In the genomic region with DNA sequence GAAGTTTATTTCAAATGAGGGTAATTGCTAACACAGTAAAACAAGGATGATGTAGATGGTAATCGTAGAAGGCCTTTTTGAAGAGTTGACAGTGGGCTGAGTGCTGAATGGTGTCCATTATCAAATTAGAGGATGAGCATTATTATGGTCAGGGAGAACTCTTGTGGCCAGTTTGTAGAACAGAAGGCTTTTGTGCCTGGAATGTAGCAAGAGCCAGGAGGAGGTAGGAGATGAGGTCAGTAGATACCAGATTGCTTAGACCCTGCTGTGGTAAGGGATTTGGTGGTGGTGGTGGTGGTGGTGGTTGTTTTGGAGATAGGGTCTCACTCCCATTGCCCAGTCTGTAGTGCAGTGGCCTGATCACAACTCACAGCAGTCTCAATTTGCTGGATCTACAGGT, we compare ENCODE assay signal across 12 cellular contexts. TPM values are rescaled to one million over a fixed set of nuclear protein-coding genes. Genes with fewer than 3 reads are reported as not detected.
A peak's percentile ranks its signal among the peaks of the same experiment; 100 is the strongest.
DNase-seq lines count a peak whose midpoint lies in the region; ATAC-seq, FAIRE-seq and TF ChIP-seq lines count a peak whose summit lies in the region.
"Had no signal": no experiment of that assay in that cellular context is flagged by ENCODE, and none has a peak within 500 bp of the region (broad histone marks: within the 10 kb centered on the region; RNA-seq: fewer than 3 reads in every experiment).

No MANE protein-coding gene starts in this region.

- H3K4me1 ChIP-seq in upper lobe of right lung, result peaks cover 11% of the 10 kb centered on the region

- CTCF ChIA-PET in activated CD8-positive, alpha-beta memory T cell treated with anti-CD3 and anti-CD28 coated beads, Interleukin-2, amount 10 ng/mL, durations not matched to agents 7 days and 5 days (lab: Charles Lee), result interaction anchor here (0.9 kb wide), 1 partner anchor 215 kb away, joined by 3 read pairs; no protein-coding TSS in a partner anchor

- no peak for FAIRE-seq in frontal cortex (lab: Jason Lieb, UNC)

- no peaks in the 10 kb centered on the region for H3K9me3 Mint-ChIP-seq in activated CD8-positive, alpha-beta memory T cell treated with anti-CD3 and anti-CD28 coated beads, Interleukin-2, amount 10 ng/mL, durations not matched to agents 7 days and 5 days (ENCODE audit: low read depth)

- no peak for ATAC-seq in activated CD8-positive, alpha-beta memory T cell treated with anti-CD3 and anti-CD28 coated beads, Interleukin-2, amount 10 ng/mL, durations not matched to agents 7 days and 5 days
- no peak for ATAC-seq in upper lobe of right lung

- in situ Hi-C loops in brain microvascular endothelial cell (cut with HindIII; ENCODE audit: low pct_ligation_motif_present, low sequenced_read_pairs), result no loop called here

- H3K4me3 ChIP-seq in brain microvascular endothelial cell (ENCODE audit: low read depth, low read length) (no peak overlapping the region), upper lobe of right lung (no peak overlapping the region)
- H3K4me3 ChIP-seq: transverse colon had no signal

- DNase-seq in activated CD8-positive, alpha-beta memory T cell treated with anti-CD3 and anti-CD28 coated beads, Interleukin-2, amount 10 ng/mL, durations not matched to agents 7 days and 5 days, result no peak
- DNase-seq in activated CD8-positive, alpha-beta memory T cell treated with anti-CD3 and anti-CD28 coated beads, Interleukin-2, amount 50 U/mL, for 48 hours, result no peak
- peak; percentile 17 for DNase-seq in NCI-H2227 (lab: John Stamatoyannopoulos, UW; ENCODE audit: unreplicated experiment)
- DNase-seq in brain microvascular endothelial cell, result peak; percentile 10
- DNase-seq in myocyte (ENCODE audit: low read depth), result peak; percentile 47
- DNase-seq in upper lobe of right lung, result no peak
- no peak for DNase-seq in HuH-7.5 (ENCODE audit: low spot score)
- DNase-seq in frontal cortex (ENCODE audit: low spot score in 2 of 2), result no peak
- DNase-seq: ACHN; activated CD8-positive, alpha-beta memory T cell treated with anti-CD3 and anti-CD28 coated beads, Interleukin-2, amount 50 U/mL, for 4 hours; NCI-H1930; transverse colon had no signal

- H3K27me3 Mint-ChIP-seq in activated CD8-positive, alpha-beta memory T cell treated with anti-CD3 and anti-CD28 coated beads, Interleukin-2, amount 10 ng/mL, durations not matched to agents 7 days and 5 days, result no peaks in the 10 kb centered on the region

- H3K36me3 Mint-ChIP-seq in activated CD8-positive, alpha-beta memory T cell treated with anti-CD3 and anti-CD28 coated beads, Interleukin-2, amount 10 ng/mL, durations not matched to agents 7 days and 5 days, result peaks cover 56% of the 10 kb centered on the region

- intact Hi-C loops in upper lobe of right lung (cut with DNase I), result no loop called here

- H3K9me3 ChIP-seq in upper lobe of right lung, result no peaks in the 10 kb centered on the region
- H3K9me3 ChIP-seq: transverse colon had no signal

- H3K4me3 Mint-ChIP-seq in activated CD8-positive, alpha-beta memory T cell treated with anti-CD3 and anti-CD28 coated beads, Interleukin-2, amount 10 ng/mL, durations not matched to agents 7 days and 5 days, result no peak overlapping the region

- TF ChIP-seq CTCF in brain microvascular endothelial cell (IDR thresholded peaks at IDR 0.05; ENCODE audit: low read depth, low read length, missing control alignments), result no peak
- no peak for TF ChIP-seq CTCF in upper lobe of right lung (IDR thresholded peaks at IDR 0.05)

- H3K4me1 Mint-ChIP-seq in activated CD8-positive, alpha-beta memory T cell treated with anti-CD3 and anti-CD28 coated beads, Interleukin-2, amount 10 ng/mL, durations not matched to agents 7 days and 5 days, result peaks cover 67% of the 10 kb centered on the region

- H3K27ac ChIP-seq in brain microvascular endothelial cell, result no peak overlapping the region
- H3K27ac ChIP-seq in upper lobe of right lung, result no peak overlapping the region
- H3K27ac ChIP-seq: transverse colon had no signal

- H3K36me3 ChIP-seq in brain microvascular endothelial cell (replicated peaks) (no peaks in the 10 kb centered on the region), upper lobe of right lung (no peaks in the 10 kb centered on the region)

- peak overlapping the region; percentile 22 for H3K27ac Mint-ChIP-seq in activated CD8-positive, alpha-beta memory T cell treated with anti-CD3 and anti-CD28 coated beads, Interleukin-2, amount 10 ng/mL, durations not matched to agents 7 days and 5 days

- H3K27me3 ChIP-seq in brain microvascular endothelial cell (replicated peaks) (no peaks in the 10 kb centered on the region), upper lobe of right lung (no peaks in the 10 kb centered on the region)
- H3K27me3 ChIP-seq: transverse colon had no signal

RNA-seq across cellular contexts. Expression of a gene that starts 6.2 kb away (rescaled TPM):
- 100 to 1,000 TPM in 1 of 2 experiments, 10 to 100 TPM in 1; 93.1 to 111 TPM for total RNA-seq in activated CD8-positive, alpha-beta memory T cell treated with anti-CD3 and anti-CD28 coated beads, Interleukin-2, amount 10 ng/mL, durations not matched to agents 7 days and 5 days
- total RNA-seq in myocyte (70.1 and 78.5 TPM in 2 replicates), upper lobe of right lung (37.8 TPM), frontal cortex (172 TPM)
- 15.8 TPM for polyA plus RNA-seq in myocyte (2012)

Comparison
In these comparisons a context has a peak if more than half of its experiments do, and no peak if none do; other contexts are left out.
1. DNase-seq: peak in NCI-H2227 (single experiment), brain microvascular endothelial cell (single experiment) and myocyte (single experiment); none in activated CD8-positive, alpha-beta memory T cell treated with anti-CD3 and anti-CD28 coated beads, Interleukin-2, amount 10 ng/mL, durations not matched to agents 7 days and 5 days (single experiment), activated CD8-positive, alpha-beta memory T cell treated with anti-CD3 and anti-CD28 coated beads, Interleukin-2, amount 50 U/mL, for 48 hours (single experiment), upper lobe of right lung (single experiment), HuH-7.5 (single experiment) and frontal cortex (0 of 2).